ENCODE assay signal across 8 cellular contexts in genomic region chr19:13839938-13840750, GRCh38. TPM values are rescaled to one million over a fixed set of nuclear protein-coding genes. Genes with fewer than 3 reads are reported as not detected.
A peak's percentile ranks its signal among the peaks of the same experiment; 100 is the strongest.
DNase-seq lines count a peak whose midpoint lies in the region; ATAC-seq, FAIRE-seq and TF ChIP-seq lines count a peak whose summit lies in the region.

No MANE protein-coding gene starts in this region.

- H3K79me2 ChIP-seq in OCI-LY7 (ENCODE audit: insufficient read depth, low read depth, low read length), result no peaks in the 10 kb centered on the region

- no peaks in the 10 kb centered on the region for H4K20me1 ChIP-seq in OCI-LY7 (ENCODE audit: insufficient read depth, low read length)

- H3K4me3 ChIP-seq in OCI-LY7 (ENCODE audit: low read depth, low read length, poor library complexity, severe bottlenecking) (peak overlapping the region; percentile 65), adrenal gland (peak overlapping the region in 3 of 4 donors; percentile 40 to 98 (median 96))

- H3K4me2 ChIP-seq in OCI-LY7 (ENCODE audit: low read length), result peak overlapping the region; percentile 76

- peak; percentile 6 for ATAC-seq in stimulated activated memory B cell treated with anti-CD40 and anti-IgM and Interleukin-4, amounts not matched to agents 10 μg/mL and 1 μg/mL and 100 μg/mL, for 72 hours
- no peak for ATAC-seq in HG03439 (IDR thresholded peaks at IDR 0.05; ENCODE audit: unreplicated experiment)
- ATAC-seq in HG03565 (IDR thresholded peaks at IDR 0.05; ENCODE audit: unreplicated experiment), result no peak

- 41 to 59% (median 46%) methylated on average over 9 to 22 of the region's 22 CpGs for WGBS in adrenal gland, 4 donors

- H3K27me3 Mint-ChIP-seq in stimulated activated memory B cell treated with anti-CD40 and anti-IgM and Interleukin-4, amounts not matched to agents 10 μg/mL and 1 μg/mL and 100 μg/mL, for 72 hours, result no peaks in the 10 kb centered on the region

- H3K27ac ChIP-seq in OCI-LY7 (ENCODE audit: low read depth, low read length, poor library complexity, severe bottlenecking) (peak overlapping the region; percentile 64), adrenal gland (peak overlapping the region; percentile 88 to 98 (median 90))

- DNase-seq in GM12892 (ENCODE audit: insufficient read length) (no peak), OCI-LY7 (ENCODE audit: low spot score) (no peak), adrenal gland (peak in 5 of 7 donors; percentile 50 to 76 (median 56)), hepatic stellate cell (ENCODE audit: low spot score) (peak; percentile 79), HuH-7 (ENCODE audit: low spot score) (no peak)

- H3K4me1 ChIP-seq in OCI-LY7 (ENCODE audit: insufficient read depth, low read length, poor library complexity, severe bottlenecking) (peaks cover 68% of the 10 kb centered on the region), adrenal gland (replicated peaks in 1 of 2) (peaks cover 29 to 65% of the 10 kb centered on the region in 2 donors)

- H3K36me3 Mint-ChIP-seq in stimulated activated memory B cell treated with anti-CD40 and anti-IgM and Interleukin-4, amounts not matched to agents 10 μg/mL and 1 μg/mL and 100 μg/mL, for 72 hours, result peaks cover 13% of the 10 kb centered on the region

- no peaks in the 10 kb centered on the region for H3K27me3 ChIP-seq in adrenal gland

- POLR2A ChIA-PET in OCI-LY7 (lab: Charles Lee), result interaction anchor here (1.4 kb wide), 1 partner anchor 45 kb away, joined by 3 read pairs; the partner anchor contains the start of gene ZSWIM4

- TF ChIP-seq CTCF in OCI-LY7 (conservative IDR thresholded peaks at IDR 0.05; ENCODE audit: low read length), result no peak
- TF ChIP-seq CTCF in adrenal gland (IDR thresholded peaks at IDR 0.05), result no peak

- peak overlapping the region; percentile 74; the same call in 1 of the 2 replicates for H2AFZ ChIP-seq in OCI-LY7 (ENCODE audit: low read length)

- no peaks in the 10 kb centered on the region for H3K9me2 ChIP-seq in OCI-LY7 (ENCODE audit: insufficient read depth, low read length)

- intact Hi-C loops in OCI-LY7 (cut with micrococcal nuclease; ENCODE audit: unreplicated experiment) (loop anchor here (10.0 kb wide), 2 partner anchors 55 to 675 kb away; no protein-coding TSS in a partner anchor), adrenal gland (cut with DNase I) (no loop called here)

- no peaks in the 10 kb centered on the region for H3K9me3 ChIP-seq in OCI-LY7 (ENCODE audit: low read length)
- H3K9me3 ChIP-seq in adrenal gland (replicated peaks in 1 of 3), result no peaks in the 10 kb centered on the region

- no peaks in the 10 kb centered on the region for H3K9me3 Mint-ChIP-seq in stimulated activated memory B cell treated with anti-CD40 and anti-IgM and Interleukin-4, amounts not matched to agents 10 μg/mL and 1 μg/mL and 100 μg/mL, for 72 hours

- CTCF ChIA-PET in OCI-LY7 (lab: Charles Lee; ENCODE audit: unreplicated experiment), result interaction anchor here (0.6 kb wide), 1 partner anchor 52 kb away, joined by 11 read pairs; no protein-coding TSS in a partner anchor

- no TSS peak for BruUV-seq in OCI-LY7 (replicated peaks; lab: Mats Ljungman, UMichigan)

- peaks cover 82% of the 10 kb centered on the region for H3K4me1 Mint-ChIP-seq in stimulated activated memory B cell treated with anti-CD40 and anti-IgM and Interleukin-4, amounts not matched to agents 10 μg/mL and 1 μg/mL and 100 μg/mL, for 72 hours

- peak overlapping the region; percentile 96 for H3K4me3 Mint-ChIP-seq in stimulated activated memory B cell treated with anti-CD40 and anti-IgM and Interleukin-4, amounts not matched to agents 10 μg/mL and 1 μg/mL and 100 μg/mL, for 72 hours

- peak overlapping the region; percentile 99 for H3K27ac Mint-ChIP-seq in stimulated activated memory B cell treated with anti-CD40 and anti-IgM and Interleukin-4, amounts not matched to agents 10 μg/mL and 1 μg/mL and 100 μg/mL, for 72 hours

- no peak for TF ChIP-seq POLR2A in GM12892 (IDR thresholded peaks at IDR 0.05; ENCODE audit: low read depth, low read length)
- TF ChIP-seq POLR2A in adrenal gland (IDR thresholded peaks at IDR 0.05), result peak in 1 of 2 donors; percentile 11

- no peaks in the 10 kb centered on the region for H3K36me3 ChIP-seq in OCI-LY7 (ENCODE audit: insufficient read depth, low read length)
- H3K36me3 ChIP-seq in adrenal gland (replicated peaks in 1 of 2), result peaks cover 0 to 11% of the 10 kb centered on the region in 2 donors

- peak; percentile 81 for FAIRE-seq in GM12892 (lab: Jason Lieb, UNC)

RNA-seq across cellular contexts. Expression of gene NANOS3, which starts 36.8 kb away (rescaled TPM):
- polyA plus RNA-seq in GM12892 (2012; ENCODE audit: missing spikeins), result 1.2 TPM
- total RNA-seq in OCI-LY7 (2014; rRNA removed; shearing (Covaris generic)), result not detected in 2 replicates
- not detected in 2 replicates for total RNA-seq in OCI-LY7 (2022)
- total RNA-seq in adrenal gland, result 1 to 10 TPM in 1 of 8 donors, not detected in 7; 1.9 TPM
- 1 to 10 TPM in 1 of 3 donors, under 1 TPM in 1, not detected in 1; 0.71 to 1.9 TPM for polyA plus RNA-seq in adrenal gland

RNA-seq across cellular contexts. Expression of gene ZSWIM4, which starts 44.9 kb away (rescaled TPM):
- 1.8 TPM for polyA plus RNA-seq in GM12892 (2012; ENCODE audit: missing spikeins)
- 3.7 and 5.0 TPM in 2 replicates for total RNA-seq in OCI-LY7 (2014; rRNA removed; shearing (Covaris generic))
- total RNA-seq in OCI-LY7 (2022), result 10.8 and 13.4 TPM in 2 replicates
- 10 to 100 TPM in 4 of 8 donors, 1 to 10 TPM in 4; 5.8 to 15.4 (median 10.2) TPM for total RNA-seq in adrenal gland
- 1 to 10 TPM; 1.7 to 6.4 (median 3.2) TPM for polyA plus RNA-seq in adrenal gland

Comparison
In these comparisons a context has a peak if more than half of its experiments do, and no peak if none do; other contexts are left out.
1. DNase-seq: peak in adrenal gland (5 of 7) and hepatic stellate cell (single experiment); none in GM12892 (single experiment), OCI-LY7 (single experiment) and HuH-7 (single experiment).